11 cellular contexts compared by ENCODE assay signal in genomic region chr1:99005537-99005942, GRCh38. TPM values are rescaled to one million over a fixed set of nuclear protein-coding genes. Genes with fewer than 3 reads are reported as not detected.
DNase-seq lines count a peak whose midpoint lies in the region; ATAC-seq, FAIRE-seq and TF ChIP-seq lines count a peak whose summit lies in the region.
"Had no signal": no experiment of that assay in that cellular context is flagged by ENCODE, and none has a peak within 500 bp of the region (broad histone marks: within the 10 kb centered on the region; RNA-seq: fewer than 3 reads in every experiment).

No MANE protein-coding gene starts in this region.

- H3K4me3 Mint-ChIP-seq in T-helper 2 cell treated with Interferon-gamma antibody and Interleukin-4, amounts not matched to agents 5 μg/mL and 100 μg/mL, for 36 hours: peak overlapping the region; percentile 58
- peak overlapping the region; percentile 64 for H3K4me3 Mint-ChIP-seq in endothelial cell (ENCODE audit: unreplicated experiment)

- no peaks in the 10 kb centered on the region for H3K36me3 Mint-ChIP-seq in T-helper 2 cell treated with Interferon-gamma antibody and Interleukin-4, amounts not matched to agents 5 μg/mL and 100 μg/mL, for 36 hours (ENCODE audit: low read depth)
- no peaks in the 10 kb centered on the region for H3K36me3 Mint-ChIP-seq in endothelial cell (ENCODE audit: low read depth, unreplicated experiment)

- no peak overlapping the region for H2AK5ac ChIP-seq in trophoblast cell (ENCODE audit: low read length)

- no peak overlapping the region for H3K23ac ChIP-seq in trophoblast cell (ENCODE audit: low read length)

- no peak overlapping the region for H4K8ac ChIP-seq in trophoblast cell (ENCODE audit: low read depth, low read length)

- no peaks in the 10 kb centered on the region for H3K79me1 ChIP-seq in trophoblast cell (ENCODE audit: low read length)

- H3K27me3 Mint-ChIP-seq in T-helper 2 cell treated with Interferon-gamma antibody and Interleukin-4, amounts not matched to agents 5 μg/mL and 100 μg/mL, for 36 hours (ENCODE audit: low read depth): peaks cover 59% of the 10 kb centered on the region
- H3K27me3 Mint-ChIP-seq in endothelial cell (ENCODE audit: unreplicated experiment): peaks cover 4% of the 10 kb centered on the region

- no peaks in the 10 kb centered on the region for H3K36me3 ChIP-seq in NT2/D1 (ENCODE audit: insufficient read depth, insufficient read length, low read length)
- no peaks in the 10 kb centered on the region for H3K36me3 ChIP-seq in osteoblast (ENCODE audit: insufficient read depth, low read length)
- H3K36me3 ChIP-seq in trophoblast cell (ENCODE audit: control insufficient read depth in 1 of 2, insufficient read depth in 2 of 2, low read length in 2 of 2): no peaks in the 10 kb centered on the region
- H3K36me3 ChIP-seq: left lung, right atrium auricular region had no signal

- H4K91ac ChIP-seq in trophoblast cell (ENCODE audit: low read depth, low read length): no peak overlapping the region

- no peak for TF ChIP-seq POLR2A in GM12892 (IDR thresholded peaks at IDR 0.05; ENCODE audit: low read depth, low read length)

- peaks cover 2% of the 10 kb centered on the region for H3K4me1 Mint-ChIP-seq in T-helper 2 cell treated with Interferon-gamma antibody and Interleukin-4, amounts not matched to agents 5 μg/mL and 100 μg/mL, for 36 hours (ENCODE audit: low read depth)
- H3K4me1 Mint-ChIP-seq in endothelial cell (ENCODE audit: unreplicated experiment): peaks cover 7% of the 10 kb centered on the region

- H2AFZ ChIP-seq in osteoblast (ENCODE audit: low read length) (no peak overlapping the region), trophoblast cell (ENCODE audit: insufficient read depth, low read length, poor library complexity) (no peak overlapping the region)

- no peak overlapping the region for H3K14ac ChIP-seq in trophoblast cell (ENCODE audit: low read length)

- H3K4me3 ChIP-seq in NT2/D1 (ENCODE audit: insufficient read length, low read depth) (peak overlapping the region; percentile 84), osteoblast (ENCODE audit: insufficient read depth, low read length) (no peak overlapping the region), trophoblast cell (ENCODE audit: low read depth, low read length) (no peak overlapping the region)

- no peak for FAIRE-seq in GM12892 (lab: Jason Lieb, UNC)

- no peak overlapping the region for H3K9ac ChIP-seq in NT2/D1 (ENCODE audit: insufficient read length, low read depth)
- no peak overlapping the region for H3K9ac ChIP-seq in trophoblast cell (ENCODE audit: low read length)

- no peak overlapping the region for H2BK120ac ChIP-seq in trophoblast cell (ENCODE audit: insufficient read depth, low read length, poor library complexity)

- no peak for TF ChIP-seq CTCF in endothelial cell (IDR thresholded peaks at IDR 0.05; ENCODE audit: unreplicated experiment)
- no peak for TF ChIP-seq CTCF in osteoblast (IDR thresholded peaks at IDR 0.05; ENCODE audit: extremely low read depth, low read depth, low read length)

- no peaks in the 10 kb centered on the region for H3K9me3 Mint-ChIP-seq in T-helper 2 cell treated with Interferon-gamma antibody and Interleukin-4, amounts not matched to agents 5 μg/mL and 100 μg/mL, for 36 hours
- H3K9me3 Mint-ChIP-seq in endothelial cell (ENCODE audit: unreplicated experiment): no peaks in the 10 kb centered on the region

- H2BK12ac ChIP-seq in trophoblast cell (ENCODE audit: low read length): no peak overlapping the region

- H3K27me3 ChIP-seq in NT2/D1 (ENCODE audit: insufficient read depth, insufficient read length) (peaks cover 40% of the 10 kb centered on the region), osteoblast (ENCODE audit: insufficient read depth, low read length) (peaks cover 66% of the 10 kb centered on the region), trophoblast cell (ENCODE audit: insufficient read depth, low read length) (peaks cover 21% of the 10 kb centered on the region)

- DNase-seq in T-helper 2 cell treated with Interferon-gamma antibody and Interleukin-4, amounts not matched to agents 5 μg/mL and 100 μg/mL, for 36 hours (ENCODE audit: low spot score): no peak
- DNase-seq in T-helper 2 cell: no peak
- no peak for DNase-seq in NT2/D1 (ENCODE audit: low read depth, low spot score)
- DNase-seq in endothelial cell (ENCODE audit: low spot score): peak; percentile 16
- DNase-seq in osteoblast (ENCODE audit: insufficient read length, low spot score, missing footprints): peak; percentile 14
- DNase-seq in trophoblast cell: no peak
- DNase-seq in GM12892 (ENCODE audit: insufficient read length): no peak
- DNase-seq: NCI-H1092 had no signal

- H3K4me1 ChIP-seq in NT2/D1 (ENCODE audit: insufficient read depth, insufficient read length) (no peaks in the 10 kb centered on the region), osteoblast (ENCODE audit: insufficient read depth, low read length) (no peaks in the 10 kb centered on the region), trophoblast cell (ENCODE audit: control insufficient read depth in 1 of 2, insufficient read depth in 2 of 2, low read length in 2 of 2) (peaks cover 0 to 11% of the 10 kb centered on the region in 2 experiments)

- H3K18ac ChIP-seq in trophoblast cell (ENCODE audit: low read length): no peak overlapping the region

- H4K20me1 ChIP-seq in osteoblast (ENCODE audit: insufficient read depth, low read length): no peaks in the 10 kb centered on the region

- H3K4me2 ChIP-seq in osteoblast (ENCODE audit: insufficient read depth, low read length) (peak overlapping the region; percentile 76), trophoblast cell (ENCODE audit: low read length) (no peak overlapping the region)

- H3K27ac Mint-ChIP-seq in T-helper 2 cell treated with Interferon-gamma antibody and Interleukin-4, amounts not matched to agents 5 μg/mL and 100 μg/mL, for 36 hours: no peak overlapping the region
- H3K27ac Mint-ChIP-seq in endothelial cell (ENCODE audit: unreplicated experiment): no peak overlapping the region

- H3K79me2 ChIP-seq in osteoblast (ENCODE audit: insufficient read depth, low read length) (no peaks in the 10 kb centered on the region), trophoblast cell (ENCODE audit: control insufficient read depth, insufficient read depth, low read length, poor library complexity) (no peaks in the 10 kb centered on the region)

- no peak overlapping the region for H3K4ac ChIP-seq in trophoblast cell (ENCODE audit: low read depth, low read length)

- H3K27ac ChIP-seq in osteoblast (ENCODE audit: low read depth, low read length): no peak overlapping the region
- H3K27ac ChIP-seq in trophoblast cell (ENCODE audit: low read depth, low read length): no peak overlapping the region
- H3K27ac ChIP-seq: left lung, right atrium auricular region had no signal

- H3K9me3 ChIP-seq in NT2/D1 (ENCODE audit: insufficient read depth, low read length): no peaks in the 10 kb centered on the region
- H3K9me3 ChIP-seq in osteoblast (ENCODE audit: low read depth, low read length): no peaks in the 10 kb centered on the region
- peaks cover 3% of the 10 kb centered on the region for H3K9me3 ChIP-seq in trophoblast cell (ENCODE audit: insufficient read depth, low read depth, low read length)
- H3K9me3 ChIP-seq: left lung, right atrium auricular region had no signal

- WGBS in trophoblast cell (ENCODE audit: extremely low coverage, insufficient coverage, insufficient read length): no CpG with 5 or more reads among the region's 8 CpGs

- H2BK5ac ChIP-seq in trophoblast cell (ENCODE audit: low read depth, low read length, poor library complexity): no peak overlapping the region

- no peak overlapping the region for H4K12ac ChIP-seq in trophoblast cell (ENCODE audit: low read depth, low read length)

- ATAC-seq in HG02610 (IDR thresholded peaks at IDR 0.05; ENCODE audit: unreplicated experiment): no peak

RNA-seq across cellular contexts. Expression of gene PLPPR5, which starts 0.9 kb away (rescaled TPM):
- total RNA-seq in endothelial cell (ENCODE audit: unreplicated experiment): 1.1 TPM
- total RNA-seq in osteoblast: not detected in 2 replicates
- polyA plus RNA-seq in trophoblast cell (2013): 0.97 and 1.0 TPM in 2 replicates
- not detected for polyA plus RNA-seq in GM12892 (2012; ENCODE audit: missing spikeins)
- total RNA-seq: right atrium auricular region had no signal

Comparison
In these comparisons a context has a peak if more than half of its experiments do, and no peak if none do; other contexts are left out.
1. DNase-seq: peak in endothelial cell (single experiment) and osteoblast (single experiment); none in T-helper 2 cell treated with Interferon-gamma antibody and Interleukin-4, amounts not matched to agents 5 μg/mL and 100 μg/mL, for 36 hours (single experiment), T-helper 2 cell (0 of 5), NT2/D1 (single experiment), trophoblast cell (0 of 2) and GM12892 (single experiment).